In the genomic region with DNA sequence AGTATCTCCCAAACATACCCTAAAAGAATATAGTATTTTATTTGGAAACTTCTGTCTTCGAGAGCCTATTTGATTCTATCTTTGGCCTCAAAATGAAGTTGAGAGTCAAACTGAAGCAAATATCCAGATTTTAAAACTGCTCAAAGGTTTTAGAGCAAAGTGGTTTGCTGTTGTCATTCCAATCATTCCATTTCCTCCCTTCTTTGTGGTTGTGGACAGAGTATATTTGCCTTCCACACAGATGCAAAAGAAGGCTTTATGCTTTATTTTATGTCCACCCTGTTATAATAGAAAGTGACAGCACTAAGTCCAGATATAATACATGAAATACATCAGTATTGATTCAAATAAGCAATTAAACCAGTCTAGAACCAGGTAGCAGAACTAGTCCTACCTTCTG, we compare ENCODE assay signal across 1 cellular context.
TF ChIP-seq lines count a peak whose summit lies in the region.

No MANE protein-coding gene starts in this region.

TF ChIP-seq in H1, 55 proteins besides CTCF, POLR2A, EP300 and RAD21:
- no peak for TF ChIP-seq POU5F1 (IDR thresholded peaks at IDR 0.05; ENCODE audit: low read depth, low read length)
- no peak for TF ChIP-seq SP1 (IDR thresholded peaks at IDR 0.05; ENCODE audit: low read depth, low read length)
- TF ChIP-seq FOSL1 (IDR thresholded peaks at IDR 0.05; ENCODE audit: insufficient read depth, low read depth, low read length) = no peak
- no peak for TF ChIP-seq RNF2 (IDR thresholded peaks at IDR 0.05; ENCODE audit: borderline replicate concordance, low read depth, low read length, missing control alignments, poor library complexity, severe bottlenecking)
- TF ChIP-seq TEAD4 (IDR thresholded peaks at IDR 0.05; ENCODE audit: low read depth, low read length) = no peak
- TF ChIP-seq GABPA (IDR thresholded peaks at IDR 0.05; ENCODE audit: borderline replicate concordance, insufficient read depth, low read length) = no peak
- TF ChIP-seq SAP30 (IDR thresholded peaks at IDR 0.05; ENCODE audit: insufficient read depth, insufficient replicate concordance, low read length) = no peak
- no peak for TF ChIP-seq KDM1A (IDR thresholded peaks at IDR 0.05; ENCODE audit: borderline replicate concordance, low read length)
- TF ChIP-seq, protein P1, sequence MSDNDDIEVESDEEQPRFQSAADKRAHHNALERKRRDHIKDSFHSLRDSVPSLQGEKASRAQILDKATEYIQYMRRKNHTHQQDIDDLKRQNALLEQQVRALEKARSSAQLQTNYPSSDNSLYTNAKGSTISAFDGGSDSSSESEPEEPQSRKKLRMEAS (IDR thresholded peaks at IDR 0.05) = no peak
- no peak for TF ChIP-seq RXRA (IDR thresholded peaks at IDR 0.05; ENCODE audit: insufficient read depth, low read depth, low read length)
- no peak for TF ChIP-seq CEBPB (IDR thresholded peaks at IDR 0.05; ENCODE audit: low read depth, low read length)
- no peak for TF ChIP-seq RBBP5 (IDR thresholded peaks at IDR 0.05; ENCODE audit: borderline replicate concordance, low read depth, low read length)
- TF ChIP-seq EZH2 (IDR thresholded peaks at IDR 0.05; ENCODE audit: low read depth, low read length, severe bottlenecking) = no peak
- TF ChIP-seq, protein P2, sequence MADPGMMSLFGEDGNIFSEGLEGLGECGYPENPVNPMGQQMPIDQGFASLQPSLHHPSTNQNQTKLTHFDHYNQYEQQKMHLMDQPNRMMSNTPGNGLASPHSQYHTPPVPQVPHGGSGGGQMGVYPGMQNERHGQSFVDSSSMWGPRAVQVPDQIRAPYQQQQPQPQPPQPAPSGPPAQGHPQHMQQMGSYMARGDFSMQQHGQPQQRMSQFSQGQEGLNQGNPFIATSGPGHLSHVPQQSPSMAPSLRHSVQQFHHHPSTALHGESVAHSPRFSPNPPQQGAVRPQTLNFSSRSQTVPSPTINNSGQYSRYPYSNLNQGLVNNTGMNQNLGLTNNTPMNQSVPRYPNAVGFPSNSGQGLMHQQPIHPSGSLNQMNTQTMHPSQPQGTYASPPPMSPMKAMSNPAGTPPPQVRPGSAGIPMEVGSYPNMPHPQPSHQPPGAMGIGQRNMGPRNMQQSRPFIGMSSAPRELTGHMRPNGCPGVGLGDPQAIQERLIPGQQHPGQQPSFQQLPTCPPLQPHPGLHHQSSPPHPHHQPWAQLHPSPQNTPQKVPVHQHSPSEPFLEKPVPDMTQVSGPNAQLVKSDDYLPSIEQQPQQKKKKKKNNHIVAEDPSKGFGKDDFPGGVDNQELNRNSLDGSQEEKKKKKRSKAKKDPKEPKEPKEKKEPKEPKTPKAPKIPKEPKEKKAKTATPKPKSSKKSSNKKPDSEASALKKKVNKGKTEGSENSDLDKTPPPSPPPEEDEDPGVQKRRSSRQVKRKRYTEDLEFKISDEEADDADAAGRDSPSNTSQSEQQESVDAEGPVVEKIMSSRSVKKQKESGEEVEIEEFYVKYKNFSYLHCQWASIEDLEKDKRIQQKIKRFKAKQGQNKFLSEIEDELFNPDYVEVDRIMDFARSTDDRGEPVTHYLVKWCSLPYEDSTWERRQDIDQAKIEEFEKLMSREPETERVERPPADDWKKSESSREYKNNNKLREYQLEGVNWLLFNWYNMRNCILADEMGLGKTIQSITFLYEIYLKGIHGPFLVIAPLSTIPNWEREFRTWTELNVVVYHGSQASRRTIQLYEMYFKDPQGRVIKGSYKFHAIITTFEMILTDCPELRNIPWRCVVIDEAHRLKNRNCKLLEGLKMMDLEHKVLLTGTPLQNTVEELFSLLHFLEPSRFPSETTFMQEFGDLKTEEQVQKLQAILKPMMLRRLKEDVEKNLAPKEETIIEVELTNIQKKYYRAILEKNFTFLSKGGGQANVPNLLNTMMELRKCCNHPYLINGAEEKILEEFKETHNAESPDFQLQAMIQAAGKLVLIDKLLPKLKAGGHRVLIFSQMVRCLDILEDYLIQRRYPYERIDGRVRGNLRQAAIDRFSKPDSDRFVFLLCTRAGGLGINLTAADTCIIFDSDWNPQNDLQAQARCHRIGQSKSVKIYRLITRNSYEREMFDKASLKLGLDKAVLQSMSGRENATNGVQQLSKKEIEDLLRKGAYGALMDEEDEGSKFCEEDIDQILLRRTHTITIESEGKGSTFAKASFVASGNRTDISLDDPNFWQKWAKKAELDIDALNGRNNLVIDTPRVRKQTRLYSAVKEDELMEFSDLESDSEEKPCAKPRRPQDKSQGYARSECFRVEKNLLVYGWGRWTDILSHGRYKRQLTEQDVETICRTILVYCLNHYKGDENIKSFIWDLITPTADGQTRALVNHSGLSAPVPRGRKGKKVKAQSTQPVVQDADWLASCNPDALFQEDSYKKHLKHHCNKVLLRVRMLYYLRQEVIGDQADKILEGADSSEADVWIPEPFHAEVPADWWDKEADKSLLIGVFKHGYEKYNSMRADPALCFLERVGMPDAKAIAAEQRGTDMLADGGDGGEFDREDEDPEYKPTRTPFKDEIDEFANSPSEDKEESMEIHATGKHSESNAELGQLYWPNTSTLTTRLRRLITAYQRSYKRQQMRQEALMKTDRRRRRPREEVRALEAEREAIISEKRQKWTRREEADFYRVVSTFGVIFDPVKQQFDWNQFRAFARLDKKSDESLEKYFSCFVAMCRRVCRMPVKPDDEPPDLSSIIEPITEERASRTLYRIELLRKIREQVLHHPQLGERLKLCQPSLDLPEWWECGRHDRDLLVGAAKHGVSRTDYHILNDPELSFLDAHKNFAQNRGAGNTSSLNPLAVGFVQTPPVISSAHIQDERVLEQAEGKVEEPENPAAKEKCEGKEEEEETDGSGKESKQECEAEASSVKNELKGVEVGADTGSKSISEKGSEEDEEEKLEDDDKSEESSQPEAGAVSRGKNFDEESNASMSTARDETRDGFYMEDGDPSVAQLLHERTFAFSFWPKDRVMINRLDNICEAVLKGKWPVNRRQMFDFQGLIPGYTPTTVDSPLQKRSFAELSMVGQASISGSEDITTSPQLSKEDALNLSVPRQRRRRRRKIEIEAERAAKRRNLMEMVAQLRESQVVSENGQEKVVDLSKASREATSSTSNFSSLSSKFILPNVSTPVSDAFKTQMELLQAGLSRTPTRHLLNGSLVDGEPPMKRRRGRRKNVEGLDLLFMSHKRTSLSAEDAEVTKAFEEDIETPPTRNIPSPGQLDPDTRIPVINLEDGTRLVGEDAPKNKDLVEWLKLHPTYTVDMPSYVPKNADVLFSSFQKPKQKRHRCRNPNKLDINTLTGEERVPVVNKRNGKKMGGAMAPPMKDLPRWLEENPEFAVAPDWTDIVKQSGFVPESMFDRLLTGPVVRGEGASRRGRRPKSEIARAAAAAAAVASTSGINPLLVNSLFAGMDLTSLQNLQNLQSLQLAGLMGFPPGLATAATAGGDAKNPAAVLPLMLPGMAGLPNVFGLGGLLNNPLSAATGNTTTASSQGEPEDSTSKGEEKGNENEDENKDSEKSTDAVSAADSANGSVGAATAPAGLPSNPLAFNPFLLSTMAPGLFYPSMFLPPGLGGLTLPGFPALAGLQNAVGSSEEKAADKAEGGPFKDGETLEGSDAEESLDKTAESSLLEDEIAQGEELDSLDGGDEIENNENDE (IDR thresholded peaks at IDR 0.05; ENCODE audit: insufficient replicate concordance, low read length) = no peak
